Comparison of ENCODE assay signal across 8 cellular contexts in the genomic region with DNA sequence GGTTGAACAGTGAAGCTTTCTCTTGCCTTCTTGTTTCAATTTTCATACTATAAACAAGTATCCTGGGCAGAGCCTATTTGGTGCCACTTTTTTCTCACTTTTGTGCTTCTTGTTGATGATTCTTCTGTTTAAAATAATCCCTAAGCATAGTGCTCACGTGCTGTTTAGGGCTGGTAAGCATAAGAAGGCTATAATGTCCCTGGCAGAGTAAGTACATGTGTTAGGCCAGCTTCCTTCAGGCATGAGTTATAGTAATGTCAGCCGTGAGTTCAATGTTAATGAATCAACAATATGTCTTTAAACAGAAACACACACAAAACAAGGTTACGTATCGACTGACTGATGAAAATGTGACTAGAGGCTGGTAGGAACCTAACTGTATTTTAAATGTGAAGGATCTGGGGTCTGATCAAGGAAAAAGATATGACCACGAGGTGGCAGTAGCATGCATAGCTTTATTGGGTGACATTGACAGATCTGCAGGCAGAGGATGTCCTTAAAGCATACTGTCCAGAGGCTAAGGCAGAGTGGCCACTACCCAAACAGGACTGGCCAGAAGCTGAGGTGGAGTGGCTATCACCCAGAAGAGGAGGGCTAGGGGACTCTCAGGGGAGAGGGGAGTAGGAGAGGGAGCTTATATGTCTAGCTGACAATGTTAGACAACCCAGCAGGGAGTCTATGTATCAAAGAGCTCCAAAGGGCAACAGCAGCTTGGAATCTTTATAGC.
A peak's percentile ranks its signal among the peaks of the same experiment; 100 is the strongest.
DNase-seq lines count a peak whose midpoint lies in the region; ATAC-seq and TF ChIP-seq lines count a peak whose summit lies in the region.

No MANE protein-coding gene starts in this region.

- no peaks in the 10 kb centered on the region for H3K4me1 ChIP-seq in hepatocyte (ENCODE audit: insufficient read depth)

- no peak overlapping the region for H3K27ac ChIP-seq in hepatocyte

- no peaks in the 10 kb centered on the region for H3K9me3 ChIP-seq in hepatocyte (ENCODE audit: low read depth)

- no peak overlapping the region for H3K4me2 ChIP-seq in hepatocyte

- H3K27me3 ChIP-seq in hepatocyte = no peaks in the 10 kb centered on the region

- H2AFZ ChIP-seq in hepatocyte = no peak overlapping the region

- no peak overlapping the region for H3K4me3 ChIP-seq in hepatocyte

- no peaks in the 10 kb centered on the region for H3K36me3 ChIP-seq in hepatocyte (replicated peaks; ENCODE audit: insufficient read depth, low read depth)

- H4K20me1 ChIP-seq in hepatocyte (ENCODE audit: insufficient read depth, poor library complexity, severe bottlenecking) = no peaks in the 10 kb centered on the region

- peak; percentile 35 for DNase-seq in NCI-H1417 treated with DMSO at 0.1 percent for 48 hours (lab: John Stamatoyannopoulos, UW)
- peak in 4 of 5 experiments; percentile 12 to 70 (median 34) for DNase-seq in T-helper 2 cell
- peak in 46 of 58 donors; percentile 2 to 64 (median 16) for DNase-seq in anterior cingulate cortex (lab: John Stamatoyannopoulos, UW)
- peak; percentile 80 for DNase-seq in hepatocyte (ENCODE audit: low spot score)
- DNase-seq in smooth muscle cell of the brain vasculature (ENCODE audit: low read depth, low spot score) = peak; percentile 37
- no peak for DNase-seq in cortex of kidney (lab: John Stamatoyannopoulos, UW)

- ATAC-seq in HG02571 (IDR thresholded peaks at IDR 0.05; ENCODE audit: unreplicated experiment) = peak; percentile 76

- no peaks in the 10 kb centered on the region for H3K79me2 ChIP-seq in hepatocyte

- TF ChIP-seq CTCF in GM12874 (IDR thresholded peaks at IDR 0.05; ENCODE audit: insufficient read depth, low read depth, low read length) = peak; percentile 52
- TF ChIP-seq CTCF in hepatocyte (IDR thresholded peaks at IDR 0.05; ENCODE audit: poor library complexity) = peak; percentile 80

- H3K9me2 ChIP-seq in hepatocyte (replicated peaks; ENCODE audit: insufficient read depth) = no peaks in the 10 kb centered on the region

- 47% methylated on average over 5 of the region's 5 CpGs for WGBS in hepatocyte (ENCODE audit: low lambda C conversion rate, missing lambda C conversion rate)
